15 cellular contexts compared by ENCODE assay signal in the genomic region with DNA sequence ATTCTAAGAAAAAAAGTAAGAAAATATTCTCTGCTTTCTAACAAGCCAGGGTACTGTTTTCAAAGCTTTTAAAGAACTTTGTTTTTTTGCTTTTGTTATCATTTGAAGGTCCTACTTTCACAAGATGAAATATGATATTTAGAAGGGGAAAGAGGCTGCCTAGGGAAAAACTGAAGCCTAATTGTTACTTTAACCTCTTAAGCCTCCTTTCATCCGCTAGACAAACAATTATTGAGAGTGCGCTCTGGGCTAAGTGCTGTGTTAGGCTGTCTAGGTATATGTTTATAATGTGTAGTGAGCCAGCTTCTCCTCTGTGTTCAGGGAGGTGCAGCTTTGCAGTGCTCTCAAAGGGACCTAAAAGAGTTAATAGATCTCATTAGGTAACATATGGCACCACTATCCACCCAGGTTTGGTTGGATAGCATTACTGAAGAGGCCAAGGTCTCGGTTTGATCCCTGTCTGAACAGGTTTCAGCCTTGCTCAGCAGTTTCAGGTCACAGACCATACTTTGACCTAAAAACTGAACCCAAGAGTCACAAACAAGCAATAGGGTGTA. TPM values are rescaled to one million over a fixed set of nuclear protein-coding genes. Genes with fewer than 3 reads are reported as not detected.
DNase-seq lines count a peak whose midpoint lies in the region; ATAC-seq and TF ChIP-seq lines count a peak whose summit lies in the region.
"Had no signal": no experiment of that assay in that cellular context is flagged by ENCODE, and none has a peak within 500 bp of the region (broad histone marks: within the 10 kb centered on the region; RNA-seq: fewer than 3 reads in every experiment).

No MANE protein-coding gene starts in this region.

- H3K27ac ChIP-seq in MM.1S (ENCODE audit: low read length) = no peak overlapping the region
- peak overlapping the region; percentile 10 to 60 (median 17) for H3K27ac ChIP-seq in gastrocnemius medialis
- no peak overlapping the region for H3K27ac ChIP-seq in transverse colon

- H3K4me3 ChIP-seq in MM.1S (ENCODE audit: low read length) = no peak overlapping the region
- H3K4me3 ChIP-seq in gastrocnemius medialis = no peak overlapping the region
- H3K4me3 ChIP-seq in transverse colon = no peak overlapping the region

- H3K27me3 ChIP-seq in MM.1S (replicated peaks; ENCODE audit: insufficient read depth, low read length) (no peaks in the 10 kb centered on the region), gastrocnemius medialis (no peaks in the 10 kb centered on the region), transverse colon (no peaks in the 10 kb centered on the region)

- no peak for TF ChIP-seq EP300 in transverse colon (IDR thresholded peaks at IDR 0.05; ENCODE audit: low read depth)

- DNase-seq in MM.1S (peak; percentile 78), NCI-H2196 treated with DMSO at 0.1 percent for 48 hours (lab: John Stamatoyannopoulos, UW; ENCODE audit: unreplicated experiment) (peak; percentile 24), SK-N-DZ (ENCODE audit: low spot score) (peak; percentile 13), gastrocnemius medialis (no peak), transverse colon (no peak), foreskin melanocyte (no peak), osteocyte (ENCODE audit: extremely low spot score, unreplicated experiment) (no peak)
- DNase-seq: activated CD4-positive, alpha-beta T cell treated with anti-CD3 and anti-CD28 coated beads for 36 hours; activated naive CD8-positive, alpha-beta T cell treated with anti-CD3 and anti-CD28 coated beads, Interleukin-2, amount 10 ng/mL, durations not matched to agents 7 days and 5 days; central memory CD4-positive, alpha-beta T cell; EL; foreskin fibroblast; IMR-90; NCI-H146; T-helper 17 cell had no signal

- H3K4me1 Mint-ChIP-seq in osteocyte (ENCODE audit: unreplicated experiment) = peaks cover 8% of the 10 kb centered on the region
- H3K4me1 Mint-ChIP-seq: activated CD4-positive, alpha-beta T cell treated with anti-CD3 and anti-CD28 coated beads for 36 hours; activated naive CD8-positive, alpha-beta T cell treated with anti-CD3 and anti-CD28 coated beads, Interleukin-2, amount 10 ng/mL, durations not matched to agents 7 days and 5 days; T-helper 17 cell had no signal

- peaks cover 5% of the 10 kb centered on the region for H3K9me3 Mint-ChIP-seq in osteocyte (ENCODE audit: unreplicated experiment)
- H3K9me3 Mint-ChIP-seq: activated naive CD8-positive, alpha-beta T cell treated with anti-CD3 and anti-CD28 coated beads, Interleukin-2, amount 10 ng/mL, durations not matched to agents 7 days and 5 days had no signal

- no peak overlapping the region for H3K9ac ChIP-seq in MM.1S (ENCODE audit: low read length)

- peaks cover 22% of the 10 kb centered on the region for H3K27me3 Mint-ChIP-seq in osteocyte (ENCODE audit: unreplicated experiment)
- H3K27me3 Mint-ChIP-seq: activated naive CD8-positive, alpha-beta T cell treated with anti-CD3 and anti-CD28 coated beads, Interleukin-2, amount 10 ng/mL, durations not matched to agents 7 days and 5 days; T-helper 17 cell had no signal

- no peaks in the 10 kb centered on the region for H3K9me2 ChIP-seq in MM.1S (replicated peaks; ENCODE audit: insufficient read depth, low read length)

- H4K20me1 ChIP-seq in MM.1S (ENCODE audit: insufficient read depth, low read length) = no peaks in the 10 kb centered on the region

- TF ChIP-seq POLR2A in gastrocnemius medialis (IDR thresholded peaks at IDR 0.05) (no peak), transverse colon (IDR thresholded peaks at IDR 0.05) (no peak)

- no peaks in the 10 kb centered on the region for H3K79me2 ChIP-seq in MM.1S (ENCODE audit: low read length)

- no peaks in the 10 kb centered on the region for H3K9me3 ChIP-seq in MM.1S (replicated peaks; ENCODE audit: insufficient read depth, low read length)
- H3K9me3 ChIP-seq in gastrocnemius medialis = no peaks in the 10 kb centered on the region
- no peaks in the 10 kb centered on the region for H3K9me3 ChIP-seq in transverse colon

- 70 to 95% methylated on average over 2 to 3 of the region's 3 CpGs for WGBS in transverse colon (ENCODE audit: low coverage in 1 of 2), 2 donors

- no peak overlapping the region for H3K4me3 Mint-ChIP-seq in osteocyte (ENCODE audit: unreplicated experiment)
- H3K4me3 Mint-ChIP-seq: activated CD4-positive, alpha-beta T cell treated with anti-CD3 and anti-CD28 coated beads for 36 hours; activated naive CD8-positive, alpha-beta T cell treated with anti-CD3 and anti-CD28 coated beads, Interleukin-2, amount 10 ng/mL, durations not matched to agents 7 days and 5 days; T-helper 17 cell had no signal

- 0 out of 2 replicates have a peak overlapping the region, but pooled peaks have one; percentile 2 for H3K4me2 ChIP-seq in MM.1S (ENCODE audit: low read depth, low read length)

- no peaks in the 10 kb centered on the region for H3F3A ChIP-seq in MM.1S (ENCODE audit: insufficient read depth, low read length)

- H3K36me3 Mint-ChIP-seq in osteocyte (ENCODE audit: unreplicated experiment) = no peaks in the 10 kb centered on the region
- H3K36me3 Mint-ChIP-seq: activated naive CD8-positive, alpha-beta T cell treated with anti-CD3 and anti-CD28 coated beads, Interleukin-2, amount 10 ng/mL, durations not matched to agents 7 days and 5 days had no signal

- H3K4me1 ChIP-seq in MM.1S (ENCODE audit: low read length) (peaks cover 10% of the 10 kb centered on the region), gastrocnemius medialis (no peaks in the 10 kb centered on the region), transverse colon (no peaks in the 10 kb centered on the region)

- TF ChIP-seq CTCF in MM.1S (IDR thresholded peaks at IDR 0.05; ENCODE audit: low read length) (no peak), gastrocnemius medialis (IDR thresholded peaks at IDR 0.05 in 4 of 5, conservative IDR thresholded peaks at IDR 0.05 in 1 of 5) (no peak), transverse colon (IDR thresholded peaks at IDR 0.05) (no peak), osteocyte (IDR thresholded peaks at IDR 0.05) (no peak)

- in situ Hi-C loops in gastrocnemius medialis (cut with MboI; ENCODE audit: low sequenced_read_pairs in 4 of 4) = no loop called here
- in situ Hi-C loops in transverse colon (cut with MboI; ENCODE audit: low pct_ligation_motif_present in 1 of 4, low pct_unique_long_range_greater_than_20kb in 1 of 4, low sequenced_read_pairs in 3 of 4) = no loop called here

- H3K36me3 ChIP-seq in MM.1S (replicated peaks; ENCODE audit: insufficient read depth, low read length) = no peaks in the 10 kb centered on the region
- no peaks in the 10 kb centered on the region for H3K36me3 ChIP-seq in gastrocnemius medialis
- H3K36me3 ChIP-seq in transverse colon = no peaks in the 10 kb centered on the region

- H2AFZ ChIP-seq in MM.1S (ENCODE audit: low read length) = no peak overlapping the region

- ATAC-seq in gastrocnemius medialis = no peak
- ATAC-seq: activated CD4-positive, alpha-beta T cell treated with anti-CD3 and anti-CD28 coated beads for 36 hours; T-helper 17 cell had no signal

- no peak overlapping the region for H3K27ac Mint-ChIP-seq in osteocyte (ENCODE audit: unreplicated experiment)
- H3K27ac Mint-ChIP-seq: activated CD4-positive, alpha-beta T cell treated with anti-CD3 and anti-CD28 coated beads for 36 hours; activated naive CD8-positive, alpha-beta T cell treated with anti-CD3 and anti-CD28 coated beads, Interleukin-2, amount 10 ng/mL, durations not matched to agents 7 days and 5 days; T-helper 17 cell had no signal

- intact Hi-C loops in gastrocnemius medialis (cut with DNase I; ENCODE audit: low total_unique reads) (loop anchor here (2.0 kb wide), 1 partner anchor 28 kb away; no protein-coding TSS in a partner anchor), transverse colon (cut with DNase I; ENCODE audit: low total_unique reads) (no loop called here)

RNA-seq across cellular contexts. Expression of gene PDK4, which starts 17.9 kb away (rescaled TPM):
- polyA plus RNA-seq in SK-N-DZ (2014; cell fraction: cytosol; rRNA removed) = 0.65 and 1.4 TPM in 2 replicates
- 0.43 and 0.82 TPM in 2 replicates for polyA plus RNA-seq in SK-N-DZ (2014; cell fraction: nucleus; rRNA removed)
- 1,000 to 10,000 TPM; 2,371 to 5,827 (median 4,654) TPM for total RNA-seq in gastrocnemius medialis
- 100 to 1,000 TPM; 134 to 510 (median 273) TPM for total RNA-seq in transverse colon
- total RNA-seq in osteocyte = 0.56 and 1.1 TPM in 2 replicates
- total RNA-seq: activated CD4-positive, alpha-beta T cell treated with anti-CD3 and anti-CD28 coated beads for 36 hours had no signal

Comparison
In these comparisons a context has a peak if more than half of its experiments do, and no peak if none do; other contexts are left out.
1. DNase-seq: peak in MM.1S (single experiment), NCI-H2196 treated with DMSO at 0.1 percent for 48 hours (single experiment) and SK-N-DZ (single experiment); none in gastrocnemius medialis (0 of 2), transverse colon (single experiment), foreskin melanocyte (single experiment) and osteocyte (single experiment).
2. H3K27ac ChIP-seq: peak in gastrocnemius medialis (4 of 4); none in MM.1S (single experiment) and transverse colon (0 of 4).
3. RNA of gene PDK4, which starts 17.9 kb away (total RNA-seq): 2,371 to 5,827 TPM in gastrocnemius medialis and 134 to 510 TPM in transverse colon; 0.56 to 1.1 TPM in osteocyte; every median in the first group is over 10 times any median in the second.